In genomic region chr1:173190101-173190895, GRCh38 we compare ENCODE assay signal across 1 cellular context.
A peak's percentile ranks its signal among the peaks of the same experiment; 100 is the strongest.
TF ChIP-seq lines count a peak whose summit lies in the region.

No MANE protein-coding gene starts in this region.

TF ChIP-seq in HepG2, 621 proteins besides CTCF, POLR2A, EP300 and RAD21 (continued from another document and continues in another):
- 0 out of 2 replicates have a peak, but pooled peaks have one; percentile 23 for TF ChIP-seq NFAT5 (CRISPR knock-in tag; IDR thresholded peaks at IDR 0.05)
- TF ChIP-seq MEIS2 (CRISPR knock-in tag; IDR thresholded peaks at IDR 0.05): peak; percentile 69; the same call in 1 of the 2 replicates
- TF ChIP-seq ONECUT2 (CRISPR knock-in tag; IDR thresholded peaks at IDR 0.05): 0 out of 2 replicates have a peak, but pooled peaks have one; percentile 17
- peak; percentile 74; the same call in 1 of the 2 replicates for TF ChIP-seq ZNF501 (CRISPR knock-in tag; IDR thresholded peaks at IDR 0.05)
- TF ChIP-seq ZNF569 (CRISPR knock-in tag; IDR thresholded peaks at IDR 0.05; ENCODE audit: borderline replicate concordance): no peak
- 0 out of 4 replicates have a peak, but pooled peaks of 1 of the 2 experiments have one; percentile 40 for TF ChIP-seq ATF4 (CRISPR knock-in tag; IDR thresholded peaks at IDR 0.05)
- TF ChIP-seq ZBTB7B (CRISPR knock-in tag; IDR thresholded peaks at IDR 0.05): no peak
- TF ChIP-seq EED (CRISPR knock-in tag; IDR thresholded peaks at IDR 0.05): no peak
- peak; percentile 78; the same call in 1 of the 2 replicates for TF ChIP-seq MEF2D (CRISPR knock-in tag; IDR thresholded peaks at IDR 0.05)
- no peak for TF ChIP-seq CBX1 (IDR thresholded peaks at IDR 0.05; ENCODE audit: low read depth)
- TF ChIP-seq CCDC6 (CRISPR knock-in tag; IDR thresholded peaks at IDR 0.05): peak; percentile 20; the same call in 1 of the 2 replicates
- TF ChIP-seq RARA (CRISPR knock-in tag; IDR thresholded peaks at IDR 0.05): peak; percentile 67
- TF ChIP-seq ZNF572 (CRISPR knock-in tag; IDR thresholded peaks at IDR 0.05): no peak
- peak; percentile 27; the same call in 1 of the 2 replicates for TF ChIP-seq SMC3 (IDR thresholded peaks at IDR 0.05; ENCODE audit: low read length)
- TF ChIP-seq KDM6A (CRISPR knock-in tag; IDR thresholded peaks at IDR 0.05; ENCODE audit: low read depth): 0 out of 2 replicates have a peak, but pooled peaks have one; percentile 30
- peak; percentile 29; the same call in 1 of the 2 replicates for TF ChIP-seq MXD1 (CRISPR knock-in tag; IDR thresholded peaks at IDR 0.05)
- peak; percentile 75 for TF ChIP-seq HBP1 (CRISPR knock-in tag; IDR thresholded peaks at IDR 0.05; ENCODE audit: low read depth)
- TF ChIP-seq ZNF7 (CRISPR knock-in tag; IDR thresholded peaks at IDR 0.05): no peak
- TF ChIP-seq NCOR1 (IDR thresholded peaks at IDR 0.05; ENCODE audit: borderline replicate concordance, low read length): peak; percentile 48; the same call in 1 of the 2 replicates
- 0 out of 2 replicates have a peak, but pooled peaks have one; percentile 82 for TF ChIP-seq NFIB (CRISPR knock-in tag; IDR thresholded peaks at IDR 0.05; ENCODE audit: borderline replicate concordance)
- TF ChIP-seq ZMYM4 (CRISPR knock-in tag; IDR thresholded peaks at IDR 0.05): peak; percentile 82
- peak; percentile 26; the same call in 1 of the 2 replicates for TF ChIP-seq ZNF652 (CRISPR knock-in tag; IDR thresholded peaks at IDR 0.05; ENCODE audit: borderline replicate concordance, low read depth)
- peak; percentile 52; the same call in 1 of the 2 replicates for TF ChIP-seq PHF21A (CRISPR knock-in tag; IDR thresholded peaks at IDR 0.05)
- 0 out of 2 replicates have a peak, but pooled peaks have one; percentile 24 for TF ChIP-seq SIX1 (CRISPR knock-in tag; IDR thresholded peaks at IDR 0.05; ENCODE audit: borderline replicate concordance)
- TF ChIP-seq SALL2 (CRISPR knock-in tag; IDR thresholded peaks at IDR 0.05): 0 out of 2 replicates have a peak, but pooled peaks have one; percentile 46
- TF ChIP-seq PRDM4 (CRISPR knock-in tag; IDR thresholded peaks at IDR 0.05; ENCODE audit: borderline replicate concordance): no peak
- no peak for TF ChIP-seq ZNF275 (CRISPR knock-in tag; IDR thresholded peaks at IDR 0.05; ENCODE audit: borderline replicate concordance)
- TF ChIP-seq TEAD3 (CRISPR knock-in tag; optimal IDR thresholded peaks at IDR 0.05; ENCODE audit: borderline replicate concordance): peak; percentile 47
- TF ChIP-seq ZNF280D (CRISPR knock-in tag; IDR thresholded peaks at IDR 0.05): peak; percentile 85
- TF ChIP-seq TMF1 (CRISPR knock-in tag; IDR thresholded peaks at IDR 0.05; ENCODE audit: low read depth): no peak
- TF ChIP-seq MXD4 (CRISPR knock-in tag; IDR thresholded peaks at IDR 0.05): peak; percentile 82
- 0 out of 2 replicates have a peak, but pooled peaks have one; percentile 47 for TF ChIP-seq ZBTB7A (CRISPR knock-in tag; IDR thresholded peaks at IDR 0.05)
- peak; percentile 70; the same call in 1 of the 2 replicates for TF ChIP-seq NCOA2 (CRISPR knock-in tag; IDR thresholded peaks at IDR 0.05)
- peak; percentile 85 for TF ChIP-seq ZFY (CRISPR knock-in tag; IDR thresholded peaks at IDR 0.05)
- TF ChIP-seq MXI1 (IDR thresholded peaks at IDR 0.05; ENCODE audit: borderline replicate concordance, low read depth, low read length): peak; percentile 71; the same call in 2 of the 3 replicates
- peak; percentile 87 for TF ChIP-seq ARID5B (CRISPR knock-in tag; IDR thresholded peaks at IDR 0.05)
- peak; percentile 66; the same call in 1 of the 2 replicates for TF ChIP-seq KLF6 (CRISPR knock-in tag; IDR thresholded peaks at IDR 0.05)
- peak; percentile 72; the same call in 1 of the 2 replicates for TF ChIP-seq ZSCAN9 (CRISPR knock-in tag; IDR thresholded peaks at IDR 0.05; ENCODE audit: borderline replicate concordance)
- peak; percentile 66; the same call in 1 of the 2 replicates for TF ChIP-seq RXRB (CRISPR knock-in tag; IDR thresholded peaks at IDR 0.05; ENCODE audit: borderline replicate concordance)
